Comparison of ENCODE assay signal across 8 cellular contexts in genomic region chr12:116274552-116275375, GRCh38. TPM values are rescaled to one million over a fixed set of nuclear protein-coding genes. Genes with fewer than 3 reads are reported as not detected.
DNase-seq lines count a peak whose midpoint lies in the region; ATAC-seq, FAIRE-seq and TF ChIP-seq lines count a peak whose summit lies in the region.

No MANE protein-coding gene starts in this region.

- CTCF ChIA-PET in AG04450 (lab: Charles Lee): interaction anchor here (0.6 to 1.0 kb wide), 2 partner anchors 132 to 275 kb away, joined by 3 to 4 read pairs; no protein-coding TSS in a partner anchor
- CTCF ChIA-PET in K562 (lab: Yijun Ruan, JAX; ENCODE audit: low intra/inter-chr PET ratio): no interaction called here

- no peak for TF ChIP-seq RAD21 in K562 (CRISPR knock-in tag; conservative IDR thresholded peaks at IDR 0.05 in 1 of 2, IDR thresholded peaks at IDR 0.05 in 1 of 2)

- no TSS peak for BruUV-seq in K562 (replicated peaks; lab: Mats Ljungman, UMichigan)

- peak overlapping the region; percentile 95 for H3K4me3 Mint-ChIP-seq in HFFc6

- intact Hi-C loops in K562 (cut with micrococcal nuclease): loop anchor here (5.0 kb wide), 1 partner anchor 83 kb away; no protein-coding TSS in a partner anchor
- intact Hi-C loops in sciatic nerve (cut with DNase I): loop anchor here (10.0 kb wide), 1 partner anchor 330 kb away; no protein-coding TSS in a partner anchor

- peaks cover 16% of the 10 kb centered on the region; the same call in 1 of the 2 replicates for H4K20me1 ChIP-seq in K562 (replicated peaks; ENCODE audit: control insufficient read depth, insufficient read depth, low read length)

- peak; percentile 11 for FAIRE-seq in K562 (lab: Jason Lieb, UNC)

- peaks cover 54% of the 10 kb centered on the region for H3K4me1 Mint-ChIP-seq in HFFc6 (ENCODE audit: low read depth)

- TF ChIP-seq EP300 in K562 (IDR thresholded peaks at IDR 0.05; ENCODE audit: low read length): no peak

- H3K27me3 Mint-ChIP-seq in HFFc6 (ENCODE audit: insufficient read depth): no peaks in the 10 kb centered on the region; the same call in none of the 2 replicates

- POLR2A ChIA-PET in AG04450 (lab: Yijun Ruan, JAX): interaction anchor here (0.5 kb wide), 1 partner anchor 191 kb away, joined by 3 read pairs; no protein-coding TSS in a partner anchor
- POLR2A ChIA-PET in K562 (lab: Yijun Ruan, JAX): no interaction called here

- no peak for TF ChIP-seq CTCF in AG04450 (IDR thresholded peaks at IDR 0.05; ENCODE audit: low read depth, low read length)
- no peak for TF ChIP-seq CTCF in HFFc6 (IDR thresholded peaks at IDR 0.05)
- TF ChIP-seq CTCF in K562 (IDR thresholded peaks at IDR 0.05 in 2 of 3, conservative IDR thresholded peaks at IDR 0.05 in 1 of 3; ENCODE audit: insufficient read depth in 2 of 3, low read depth in 1 of 3, low read length in 3 of 3): no peak

- H3K36me3 Mint-ChIP-seq in HFFc6 (ENCODE audit: low read depth): peaks cover 18% of the 10 kb centered on the region

- H3K9me1 ChIP-seq in K562 (ENCODE audit: control insufficient read depth, insufficient read depth, low read length): no peaks in the 10 kb centered on the region

- 9% methylated on average over 5 of the region's 5 CpGs for WGBS in K562 (ENCODE audit: insufficient coverage, low coverage, missing lambda C conversion rate)
- WGBS in mesodermal cell (ENCODE audit: insufficient coverage in 2 of 2), 2 experiments: no CpG with 5 or more reads among the region's 5 CpGs

- H3K4me3 ChIP-seq in AG04450 (ENCODE audit: low read depth, low read length) (peak overlapping the region; percentile 93), K562 (peak overlapping the region; percentile 10; the same call in 1 of the 2 replicates), mesodermal cell (ENCODE audit: extremely low read depth, insufficient read depth, low read length, poor library complexity, severe bottlenecking) (peak overlapping the region; percentile 95)

- H3K27me3 ChIP-seq in AG04450 (ENCODE audit: control insufficient read depth, insufficient read depth, low read length) (no peaks in the 10 kb centered on the region), K562 (ENCODE audit: control insufficient read depth in 2 of 2, insufficient read depth in 2 of 2, low read length in 2 of 2) (no peaks in the 10 kb centered on the region)

- peak overlapping the region; percentile 24; the same call in 1 of the 2 replicates for H3K27ac Mint-ChIP-seq in HFFc6

- H3K9me3 Mint-ChIP-seq in HFFc6: no peaks in the 10 kb centered on the region

- in situ Hi-C loops in K562 (cut with MboI): no loop called here

- H3K9me3 ChIP-seq in AG04450 (ENCODE audit: control insufficient read depth, insufficient read depth, low read length) (no peaks in the 10 kb centered on the region; the same call in 1 of the 2 replicates), K562 (replicated peaks; ENCODE audit: control insufficient read depth, insufficient read depth, low read depth, low read length) (no peaks in the 10 kb centered on the region), mesodermal cell (ENCODE audit: control insufficient read depth, low read length) (no peaks in the 10 kb centered on the region)

- no peaks in the 10 kb centered on the region for H3K36me3 ChIP-seq in K562 (ENCODE audit: control insufficient read depth, insufficient read depth, low read length)
- no peaks in the 10 kb centered on the region for H3K36me3 ChIP-seq in mesodermal cell (ENCODE audit: control insufficient read depth, insufficient read depth, low read length)

- H3K4me1 ChIP-seq in K562 (replicated peaks in 1 of 2; ENCODE audit: control insufficient read depth in 2 of 2, insufficient read depth in 2 of 2, low read length in 2 of 2): peaks cover 12 to 20% of the 10 kb centered on the region in 2 experiments; a peak in 4 of 5 replicates
- peaks cover 9% of the 10 kb centered on the region for H3K4me1 ChIP-seq in mesodermal cell (ENCODE audit: control insufficient read depth, insufficient read depth, low read length, poor library complexity, severe bottlenecking)

- ATAC-seq in K562: no peak
- ATAC-seq in sciatic nerve: no peak
- no peak for ATAC-seq in HG03354 (IDR thresholded peaks at IDR 0.05; ENCODE audit: poor library complexity, severe bottlenecking, unreplicated experiment)

- H3K27ac ChIP-seq in AG04450 (ENCODE audit: low read depth, low read length) (no peak overlapping the region), K562 (ENCODE audit: extremely low read depth, low read depth, low read length) (no peak overlapping the region), mesodermal cell (ENCODE audit: low read depth, low read length, severe bottlenecking) (no peak overlapping the region)

- H3K79me2 ChIP-seq in K562 (ENCODE audit: control insufficient read depth, insufficient read depth, low read length): peaks cover 71% of the 10 kb centered on the region

- no peak overlapping the region for H2AFZ ChIP-seq in K562 (ENCODE audit: low read depth, low read length)

- no peak for TF ChIP-seq POLR2A in K562 (conservative IDR thresholded peaks at IDR 0.05)

- H3K4me2 ChIP-seq in K562 (ENCODE audit: insufficient read depth, low read length): no peak overlapping the region; the same call in 1 of the 2 replicates

- DNase-seq in AG04450 (ENCODE audit: low read depth, low spot score): no peak
- no peak for DNase-seq in HFFc6
- DNase-seq in K562 (ENCODE audit: extremely low read depth in 1 of 4, low spot score in 3 of 4): no peak
- no peak for DNase-seq in activated CD4-positive, CD25-positive, alpha-beta regulatory T cell treated with anti-CD3 and anti-CD28 coated beads, Interleukin-2, amount 50 U/mL, for 72 hours
- DNase-seq in putamen (ENCODE audit: low spot score): no peak
- DNase-seq in sciatic nerve (ENCODE audit: low spot score): no peak

- peak overlapping the region in 1 of 2 experiments; percentile 7; a peak in 1 of 4 replicates for H3K9ac ChIP-seq in K562 (ENCODE audit: insufficient read depth in 1 of 2, low read depth in 2 of 2, low read length in 2 of 2)

TF ChIP-seq in K562, 482 proteins besides CTCF, POLR2A, EP300 and RAD21 (continues in another document):
- no peak for TF ChIP-seq NFATC3 (IDR thresholded peaks at IDR 0.05)
- no peak for TF ChIP-seq XRCC3 (IDR thresholded peaks at IDR 0.05)
- no peak for TF ChIP-seq SMAD3 (CRISPR knock-in tag; conservative IDR thresholded peaks at IDR 0.05)
- TF ChIP-seq RB1 (IDR thresholded peaks at IDR 0.05; ENCODE audit: low read depth): no peak
- TF ChIP-seq TCF7 (IDR thresholded peaks at IDR 0.05; ENCODE audit: borderline replicate concordance): no peak
- TF ChIP-seq ZNF316 (IDR thresholded peaks at IDR 0.05): peak; percentile 96
- TF ChIP-seq ZFP36 (IDR thresholded peaks at IDR 0.05; ENCODE audit: low read depth, low read length, partially characterized antibody): no peak
- peak; percentile 68; the same call in 1 of the 2 replicates for TF ChIP-seq MAFK (IDR thresholded peaks at IDR 0.05; ENCODE audit: low read length)
- no peak for TF ChIP-seq CHD4 (IDR thresholded peaks at IDR 0.05; ENCODE audit: insufficient read depth, insufficient replicate concordance, low read depth, low read length, poor library complexity, severe bottlenecking)
- peak; percentile 70 for TF ChIP-seq MAFF (IDR thresholded peaks at IDR 0.05; ENCODE audit: low read length)
- TF ChIP-seq BRD9 (IDR thresholded peaks at IDR 0.05; ENCODE audit: low read depth, partially characterized antibody): no peak
- no peak for TF ChIP-seq MBD2 (IDR thresholded peaks at IDR 0.05; ENCODE audit: borderline replicate concordance, low read depth)

RNA-seq across cellular contexts. Expression of gene MED13L, which starts 2.7 kb away (rescaled TPM):
- polyA plus RNA-seq in AG04450 (2011; rRNA removed) (45.0 and 56.2 TPM in 2 replicates), K562 (2011; rRNA removed) (45.8 and 48.0 TPM in 2 replicates), K562 (2014; fragmentation: Illumina TruSeq; extraction: Trizol) (34.0 and 36.9 TPM in 2 replicates), K562 (2014; fragmentation: Nextera tagmentation; extraction: Ambion mirVana) (10 to 100 TPM; 13.4 to 22.0 TPM), K562 (2014; rRNA removed) (25.7 and 26.8 TPM in 2 replicates)
- polyA minus RNA-seq in AG04450 (2011; rRNA and poly(A)+ RNA removed): 166 and 264 TPM in 2 replicates
- 10 to 100 TPM; 74.5 to 84.2 (median 77.7) TPM for total RNA-seq in HFFc6 (2021; fragmentation: NEBNext Ultra II Directional; extraction: Animal tissue kit (Norgen Biotek cat#: 25700))
- total RNA-seq in K562 (2011; cell fraction: chromatin; rRNA removed; ENCODE audit: low replicate concordance): 259 and 607 TPM in 2 replicates
- total RNA-seq in K562 (2011; cell fraction: nucleolus; rRNA removed): 97.6 and 127 TPM in 2 replicates
- total RNA-seq in K562 (2011; cell fraction: nucleoplasm; rRNA removed): 277 and 397 TPM in 2 replicates
- total RNA-seq in K562 (2014; rRNA removed) (29.3 and 32.5 TPM in 2 replicates), K562 (2014; rRNA removed; fragmentation: Illumina TruSeq; extraction: Trizol) (71.9 and 82.3 TPM in 2 replicates), K562 (2015; rRNA removed; fragmentation: Illumina TruSeq; extraction: Trizol) (70.1 and 70.8 TPM in 2 replicates), K562 (2021) (76.9 and 90.3 TPM in 2 replicates), sciatic nerve (193 TPM)
- 26.1 and 36.3 TPM in 2 replicates for polyA plus RNA-seq in K562 (2011; cell fraction: cytosol; rRNA removed)
- 102 and 117 TPM in 2 replicates for polyA plus RNA-seq in K562 (2011; cell fraction: nucleus; rRNA removed)
- polyA plus RNA-seq in K562 (2012): 29.2 and 39.4 TPM in 2 replicates
- polyA minus RNA-seq in K562 (2011; rRNA and poly(A)+ RNA removed): 279 and 322 TPM in 2 replicates
- 59.1 and 73.6 TPM in 2 replicates for polyA minus RNA-seq in K562 (2011; cell fraction: cytosol; rRNA and poly(A)+ RNA removed)
- 174 and 313 TPM in 2 replicates for polyA minus RNA-seq in K562 (2011; cell fraction: nucleus; rRNA and poly(A)+ RNA removed)
- polyA plus RNA-seq in mesodermal cell (2013, experiment 1 of 2): 34.1 TPM
- polyA plus RNA-seq in mesodermal cell (2013, experiment 2 of 2): 35.2 TPM

Comparison
In these comparisons a context has a peak if more than half of its experiments do, and no peak if none do; other contexts are left out.
1. H3K4me3 ChIP-seq: peak in every context shown above with its lines; median percentile 95 in mesodermal cell; 93 in AG04450; 10 in K562.